Comparison of ENCODE assay signal across 1 cellular context in the genomic region with DNA sequence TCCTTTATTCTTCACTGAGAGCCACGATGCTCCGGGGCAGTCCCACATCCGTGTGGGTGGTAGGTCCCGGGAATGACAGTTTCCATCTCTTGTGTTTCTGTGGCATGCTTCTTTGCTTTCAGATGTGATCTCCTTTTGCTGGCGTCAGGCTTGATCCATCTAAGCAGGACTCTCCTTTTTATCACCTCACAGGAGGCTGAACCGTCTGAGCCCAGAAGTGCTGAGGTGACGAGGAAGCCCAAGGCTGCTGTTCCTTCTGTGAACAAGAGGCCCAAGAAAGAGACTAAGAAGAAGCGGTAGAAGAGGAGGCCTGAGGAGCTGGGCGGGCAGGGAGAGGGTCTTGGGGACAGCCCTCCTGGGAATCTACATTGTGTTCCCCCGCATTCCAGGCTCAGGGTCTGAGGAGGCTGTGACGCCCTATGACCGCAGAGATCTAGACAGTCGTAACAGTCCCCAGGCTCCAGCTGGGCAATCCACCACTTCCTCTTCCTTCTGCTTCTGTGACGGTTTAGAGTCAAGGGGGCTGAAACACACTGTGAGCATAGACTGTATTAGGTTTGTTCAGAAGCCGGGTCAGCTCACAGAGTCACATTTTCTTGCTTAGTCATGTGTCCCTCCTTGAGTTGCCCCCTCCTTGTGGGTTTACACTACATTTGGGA.
TF ChIP-seq lines count a peak whose summit lies in the region.

No MANE protein-coding gene starts in this region.

TF ChIP-seq in K562, 482 proteins besides CTCF, POLR2A, EP300 and RAD21:
- TF ChIP-seq, protein P1, sequence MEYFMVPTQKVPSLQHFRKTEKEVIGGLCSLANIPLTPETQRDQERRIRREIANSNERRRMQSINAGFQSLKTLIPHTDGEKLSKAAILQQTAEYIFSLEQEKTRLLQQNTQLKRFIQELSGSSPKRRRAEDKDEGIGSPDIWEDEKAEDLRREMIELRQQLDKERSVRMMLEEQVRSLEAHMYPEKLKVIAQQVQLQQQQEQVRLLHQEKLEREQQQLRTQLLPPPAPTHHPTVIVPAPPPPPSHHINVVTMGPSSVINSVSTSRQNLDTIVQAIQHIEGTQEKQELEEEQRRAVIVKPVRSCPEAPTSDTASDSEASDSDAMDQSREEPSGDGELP (CRISPR knock-in tag; IDR thresholded peaks at IDR 0.05; ENCODE audit: borderline replicate concordance), result peak; percentile 90
- TF ChIP-seq, protein P2, sequence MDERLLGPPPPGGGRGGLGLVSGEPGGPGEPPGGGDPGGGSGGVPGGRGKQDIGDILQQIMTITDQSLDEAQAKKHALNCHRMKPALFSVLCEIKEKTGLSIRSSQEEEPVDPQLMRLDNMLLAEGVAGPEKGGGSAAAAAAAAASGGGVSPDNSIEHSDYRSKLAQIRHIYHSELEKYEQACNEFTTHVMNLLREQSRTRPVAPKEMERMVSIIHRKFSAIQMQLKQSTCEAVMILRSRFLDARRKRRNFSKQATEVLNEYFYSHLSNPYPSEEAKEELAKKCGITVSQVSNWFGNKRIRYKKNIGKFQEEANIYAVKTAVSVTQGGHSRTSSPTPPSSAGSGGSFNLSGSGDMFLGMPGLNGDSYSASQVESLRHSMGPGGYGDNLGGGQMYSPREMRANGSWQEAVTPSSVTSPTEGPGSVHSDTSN (CRISPR knock-in tag; IDR thresholded peaks at IDR 0.05; ENCODE audit: low read depth), result no peak
- TF ChIP-seq, protein P2 (tag; conservative IDR thresholded peaks at IDR 0.05; ENCODE audit: low read depth), result no peak
- peak; percentile 85 for TF ChIP-seq GABPB1 (CRISPR knock-in tag; IDR thresholded peaks at IDR 0.05)
- TF ChIP-seq MAFK (IDR thresholded peaks at IDR 0.05; ENCODE audit: low read length), result peak; percentile 41; the same call in 1 of the 2 replicates
- peak; percentile 81 for TF ChIP-seq CREB1 (IDR thresholded peaks at IDR 0.05)
- peak; percentile 68; the same call in 1 of the 2 replicates for TF ChIP-seq CREB1 (CRISPR knock-in tag; IDR thresholded peaks at IDR 0.05)
- TF ChIP-seq SREBF2 (CRISPR knock-in tag; IDR thresholded peaks at IDR 0.05), result no peak
- peak; percentile 96 for TF ChIP-seq SPI1 (IDR thresholded peaks at IDR 0.05; ENCODE audit: borderline replicate concordance, low read depth, low read length)
- no peak for TF ChIP-seq ATF1 (CRISPR knock-in tag; IDR thresholded peaks at IDR 0.05)
- 0 out of 2 replicates have a peak, but pooled peaks have one; percentile 13 for TF ChIP-seq ATF1 (tag; IDR thresholded peaks at IDR 0.05)
- TF ChIP-seq ESRRA (IDR thresholded peaks at IDR 0.05; ENCODE audit: borderline replicate concordance, low read depth), result no peak
- TF ChIP-seq, protein P3, sequence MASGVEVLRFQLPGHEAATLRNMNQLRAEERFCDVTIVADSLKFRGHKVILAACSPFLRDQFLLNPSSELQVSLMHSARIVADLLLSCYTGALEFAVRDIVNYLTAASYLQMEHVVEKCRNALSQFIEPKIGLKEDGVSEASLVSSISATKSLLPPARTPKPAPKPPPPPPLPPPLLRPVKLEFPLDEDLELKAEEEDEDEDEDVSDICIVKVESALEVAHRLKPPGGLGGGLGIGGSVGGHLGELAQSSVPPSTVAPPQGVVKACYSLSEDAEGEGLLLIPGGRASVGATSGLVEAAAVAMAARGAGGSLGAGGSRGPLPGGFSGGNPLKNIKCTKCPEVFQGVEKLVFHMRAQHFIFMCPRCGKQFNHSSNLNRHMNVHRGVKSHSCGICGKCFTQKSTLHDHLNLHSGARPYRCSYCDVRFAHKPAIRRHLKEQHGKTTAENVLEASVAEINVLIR (CRISPR knock-in tag; IDR thresholded peaks at IDR 0.05), result peak; percentile 64; the same call in 1 of the 2 replicates
- TF ChIP-seq KLF6 (CRISPR knock-in tag; IDR thresholded peaks at IDR 0.05; ENCODE audit: borderline replicate concordance), result no peak
- TF ChIP-seq CREM (IDR thresholded peaks at IDR 0.05; ENCODE audit: low read depth), result peak; percentile 88
- no peak for TF ChIP-seq ZNF212 (CRISPR knock-in tag; IDR thresholded peaks at IDR 0.05)
- peak; percentile 66 for TF ChIP-seq NFE2 (IDR thresholded peaks at IDR 0.05; ENCODE audit: low read depth)
- TF ChIP-seq, protein P4, sequence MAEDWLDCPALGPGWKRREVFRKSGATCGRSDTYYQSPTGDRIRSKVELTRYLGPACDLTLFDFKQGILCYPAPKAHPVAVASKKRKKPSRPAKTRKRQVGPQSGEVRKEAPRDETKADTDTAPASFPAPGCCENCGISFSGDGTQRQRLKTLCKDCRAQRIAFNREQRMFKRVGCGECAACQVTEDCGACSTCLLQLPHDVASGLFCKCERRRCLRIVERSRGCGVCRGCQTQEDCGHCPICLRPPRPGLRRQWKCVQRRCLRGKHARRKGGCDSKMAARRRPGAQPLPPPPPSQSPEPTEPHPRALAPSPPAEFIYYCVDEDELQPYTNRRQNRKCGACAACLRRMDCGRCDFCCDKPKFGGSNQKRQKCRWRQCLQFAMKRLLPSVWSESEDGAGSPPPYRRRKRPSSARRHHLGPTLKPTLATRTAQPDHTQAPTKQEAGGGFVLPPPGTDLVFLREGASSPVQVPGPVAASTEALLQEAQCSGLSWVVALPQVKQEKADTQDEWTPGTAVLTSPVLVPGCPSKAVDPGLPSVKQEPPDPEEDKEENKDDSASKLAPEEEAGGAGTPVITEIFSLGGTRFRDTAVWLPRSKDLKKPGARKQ (CRISPR knock-in tag; IDR thresholded peaks at IDR 0.05), result no peak
- no peak for TF ChIP-seq BRCA1 (IDR thresholded peaks at IDR 0.05)
- TF ChIP-seq BRCA1 (CRISPR knock-in tag; IDR thresholded peaks at IDR 0.05), result 0 out of 2 replicates have a peak, but pooled peaks have one; percentile 10
- TF ChIP-seq, protein P5, sequence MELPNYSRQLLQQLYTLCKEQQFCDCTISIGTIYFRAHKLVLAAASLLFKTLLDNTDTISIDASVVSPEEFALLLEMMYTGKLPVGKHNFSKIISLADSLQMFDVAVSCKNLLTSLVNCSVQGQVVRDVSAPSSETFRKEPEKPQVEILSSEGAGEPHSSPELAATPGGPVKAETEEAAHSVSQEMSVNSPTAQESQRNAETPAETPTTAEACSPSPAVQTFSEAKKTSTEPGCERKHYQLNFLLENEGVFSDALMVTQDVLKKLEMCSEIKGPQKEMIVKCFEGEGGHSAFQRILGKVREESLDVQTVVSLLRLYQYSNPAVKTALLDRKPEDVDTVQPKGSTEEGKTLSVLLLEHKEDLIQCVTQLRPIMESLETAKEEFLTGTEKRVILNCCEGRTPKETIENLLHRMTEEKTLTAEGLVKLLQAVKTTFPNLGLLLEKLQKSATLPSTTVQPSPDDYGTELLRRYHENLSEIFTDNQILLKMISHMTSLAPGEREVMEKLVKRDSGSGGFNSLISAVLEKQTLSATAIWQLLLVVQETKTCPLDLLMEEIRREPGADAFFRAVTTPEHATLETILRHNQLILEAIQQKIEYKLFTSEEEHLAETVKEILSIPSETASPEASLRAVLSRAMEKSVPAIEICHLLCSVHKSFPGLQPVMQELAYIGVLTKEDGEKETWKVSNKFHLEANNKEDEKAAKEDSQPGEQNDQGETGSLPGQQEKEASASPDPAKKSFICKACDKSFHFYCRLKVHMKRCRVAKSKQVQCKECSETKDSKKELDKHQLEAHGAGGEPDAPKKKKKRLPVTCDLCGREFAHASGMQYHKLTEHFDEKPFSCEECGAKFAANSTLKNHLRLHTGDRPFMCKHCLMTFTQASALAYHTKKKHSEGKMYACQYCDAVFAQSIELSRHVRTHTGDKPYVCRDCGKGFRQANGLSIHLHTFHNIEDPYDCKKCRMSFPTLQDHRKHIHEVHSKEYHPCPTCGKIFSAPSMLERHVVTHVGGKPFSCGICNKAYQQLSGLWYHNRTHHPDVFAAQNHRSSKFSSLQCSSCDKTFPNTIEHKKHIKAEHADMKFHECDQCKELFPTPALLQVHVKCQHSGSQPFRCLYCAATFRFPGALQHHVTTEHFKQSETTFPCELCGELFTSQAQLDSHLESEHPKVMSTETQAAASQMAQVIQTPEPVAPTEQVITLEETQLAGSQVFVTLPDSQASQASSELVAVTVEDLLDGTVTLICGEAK (IDR thresholded peaks at IDR 0.05), result 0 out of 2 replicates have a peak, but pooled peaks have one; percentile 38
- TF ChIP-seq, protein P5 (CRISPR knock-in tag; IDR thresholded peaks at IDR 0.05), result no peak
- 0 out of 2 replicates have a peak, but pooled peaks have one; percentile 40 for TF ChIP-seq NCOA1 (IDR thresholded peaks at IDR 0.05; ENCODE audit: low read depth)
